In the genomic region with DNA sequence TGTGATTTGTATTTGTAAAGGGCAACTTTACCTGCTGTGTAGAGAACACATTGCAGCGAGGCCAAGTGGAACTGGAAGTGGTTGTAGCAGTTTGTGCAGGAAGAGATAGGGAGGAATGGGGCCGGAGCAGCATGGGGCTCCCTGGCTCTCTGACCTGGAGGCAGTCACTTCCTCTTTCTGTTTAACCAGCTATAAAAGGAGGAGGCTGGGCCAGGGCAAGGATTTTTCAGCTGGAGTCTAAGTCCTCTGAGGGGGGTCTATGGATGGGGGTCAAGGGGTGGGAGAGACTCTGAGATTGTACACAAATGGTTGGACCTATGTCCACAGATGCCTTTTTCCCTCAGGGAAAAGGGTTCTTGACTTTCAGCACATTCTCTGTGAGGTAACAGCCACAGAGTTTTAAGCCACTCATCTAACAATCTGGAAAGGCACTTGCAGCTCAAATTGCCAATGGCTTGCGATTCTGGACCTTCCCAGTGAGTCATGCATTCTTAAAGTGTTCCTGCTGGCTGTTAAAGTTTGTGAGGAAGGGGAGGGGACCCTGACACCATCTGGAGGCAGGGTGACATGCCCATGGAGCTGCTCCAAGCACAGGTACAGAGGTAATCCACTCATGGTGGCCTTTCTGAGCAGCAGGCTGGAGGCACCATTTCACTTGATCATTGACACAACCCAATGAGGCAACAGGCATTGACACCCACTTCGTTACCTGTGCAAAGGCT, we compare ENCODE assay signal across 10 cellular contexts.
DNase-seq lines count a peak whose midpoint lies in the region; ATAC-seq, FAIRE-seq and TF ChIP-seq lines count a peak whose summit lies in the region.
"Had no signal": no experiment of that assay in that cellular context is flagged by ENCODE, and none has a peak within 500 bp of the region (broad histone marks: within the 10 kb centered on the region; RNA-seq: fewer than 3 reads in every experiment).

No MANE protein-coding gene starts in this region.

- DNase-seq in NOMO-1 treated with DMSO at 0.1 percent for 48 hours (lab: John Stamatoyannopoulos, UW; ENCODE audit: unreplicated experiment) (peak; percentile 19), NOMO-1 treated with dmso at 0.1 percent for 144 hours (lab: John Stamatoyannopoulos, UW; ENCODE audit: unreplicated experiment) (no peak), SKM-1 (lab: John Stamatoyannopoulos, UW; ENCODE audit: unreplicated experiment) (peak; percentile 27), left colon (peak in 1 of 2 donors; percentile 9), urothelium cell line (ENCODE audit: low spot score) (peak; percentile 54), cerebellar cortex (ENCODE audit: low spot score) (no peak), sigmoid colon (no peak), NCI-H187 (lab: John Stamatoyannopoulos, UW) (no peak)
- DNase-seq: stimulated activated naive CD8-positive, alpha-beta T cell treated with anti-CD3 and anti-CD28 coated beads, Interleukin-15, amount 100 ng/mL, for 72 hours had no signal

- TF ChIP-seq POLR2A in sigmoid colon (IDR thresholded peaks at IDR 0.05) = no peak

- FAIRE-seq in urothelium cell line (lab: Jason Lieb, UNC) = peak; percentile 86
- FAIRE-seq: A204.1 had no signal

- peak; percentile 83 for ATAC-seq in left colon
- ATAC-seq: stimulated activated naive CD8-positive, alpha-beta T cell treated with anti-CD3 and anti-CD28 coated beads, Interleukin-15, amount 100 ng/mL, for 72 hours had no signal

- no peak for TF ChIP-seq CTCF in sigmoid colon (IDR thresholded peaks at IDR 0.05)

- no peak overlapping the region for H3K27ac ChIP-seq in sigmoid colon

- H3K4me1 ChIP-seq in sigmoid colon = no peaks in the 10 kb centered on the region

- no peaks in the 10 kb centered on the region for H3K36me3 ChIP-seq in sigmoid colon

- WGBS in sigmoid colon, 2 donors = 22 to 41% methylated on average over 4 of the region's 4 CpGs

- no peak for TF ChIP-seq EP300 in sigmoid colon (IDR thresholded peaks at IDR 0.05)

- no peak overlapping the region for H3K4me3 ChIP-seq in sigmoid colon

- H3K9me3 ChIP-seq in sigmoid colon = no peaks in the 10 kb centered on the region

- H3K27me3 ChIP-seq in sigmoid colon = no peaks in the 10 kb centered on the region

- intact Hi-C loops in left colon (cut with DNase I, micrococcal nuclease) = no loop called here
- intact Hi-C loops in sigmoid colon (cut with DNase I) = no loop called here

Comparison
In these comparisons a context has a peak if more than half of its experiments do, and no peak if none do; other contexts are left out.
1. DNase-seq: peak in NOMO-1 treated with DMSO at 0.1 percent for 48 hours (single experiment), SKM-1 (single experiment) and urothelium cell line (single experiment); none in NOMO-1 treated with dmso at 0.1 percent for 144 hours (single experiment), cerebellar cortex (single experiment), sigmoid colon (single experiment) and NCI-H187 (0 of 2).